ENCODE assay signal across 1 cellular context in the genomic region with DNA sequence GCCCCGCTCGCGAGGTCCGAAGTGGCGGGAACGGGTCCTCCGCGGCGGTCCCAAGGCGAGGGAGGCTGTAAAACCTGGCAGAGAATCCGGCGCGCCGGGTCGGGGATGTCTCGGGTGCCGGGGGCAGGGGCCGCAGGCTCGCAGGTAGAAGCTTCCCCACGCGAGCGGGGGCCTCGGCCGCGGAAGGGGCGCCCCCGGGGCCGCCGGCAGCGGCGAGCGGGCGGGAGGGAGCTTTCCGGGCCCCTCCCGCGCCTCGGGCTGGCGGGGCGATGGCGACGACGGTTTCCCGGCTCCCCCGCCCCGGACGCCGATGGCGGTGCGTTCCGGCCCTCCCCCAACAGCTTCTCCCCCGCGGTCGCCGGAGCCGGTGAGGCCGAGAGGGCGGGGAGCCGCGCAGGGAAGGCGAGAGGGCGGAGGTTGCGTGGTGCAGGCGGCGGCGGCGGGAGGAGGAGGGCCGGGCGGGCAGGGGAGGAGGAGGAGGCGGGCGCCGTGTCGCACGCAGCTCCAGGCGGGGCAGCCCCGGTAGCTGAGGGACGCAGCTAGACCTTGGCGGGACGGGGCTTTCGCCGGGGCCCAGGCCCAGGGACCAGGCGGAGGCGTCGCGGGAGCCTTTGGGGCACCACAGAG.
TF ChIP-seq lines count a peak whose summit lies in the region.

Gene CUL1, plus strand, starts transcription at position 507 of the 627 bp plus-strand sequence. CDS start 31,220 bp downstream, outside the sequence.

TF ChIP-seq in HepG2, 621 proteins besides CTCF, POLR2A, EP300 and RAD21 (continued from another document and continues in another):
- TF ChIP-seq HHEX (CRISPR knock-in tag; IDR thresholded peaks at IDR 0.05) (no peak), ZNF646 (CRISPR knock-in tag; IDR thresholded peaks at IDR 0.05) (no peak), REL (CRISPR knock-in tag; conservative IDR thresholded peaks at IDR 0.05) (0 out of 2 replicates have a peak, but pooled peaks have one; percentile 29), HDAC2 (CRISPR knock-in tag; IDR thresholded peaks at IDR 0.05) (no peak), ZFP37 (CRISPR knock-in tag; IDR thresholded peaks at IDR 0.05; ENCODE audit: borderline replicate concordance) (no peak), CCAR2 (optimal IDR thresholded peaks at IDR 0.05; ENCODE audit: low read depth, low read length) (no peak), MZF1 (CRISPR knock-in tag; IDR thresholded peaks at IDR 0.05; ENCODE audit: borderline replicate concordance) (no peak), SP1 (IDR thresholded peaks at IDR 0.05) (no peak), SP1 (CRISPR knock-in tag; IDR thresholded peaks at IDR 0.05) (peak; percentile 28; the same call in 1 of the 2 replicates), CAMTA2 (CRISPR knock-in tag; IDR thresholded peaks at IDR 0.05; ENCODE audit: borderline replicate concordance) (no peak), DPF2 (CRISPR knock-in tag; IDR thresholded peaks at IDR 0.05; ENCODE audit: borderline replicate concordance, low read depth) (no peak), GABPB1 (CRISPR knock-in tag; IDR thresholded peaks at IDR 0.05) (peak; percentile 74), ZFX (CRISPR knock-in tag; IDR thresholded peaks at IDR 0.05; ENCODE audit: low read depth) (peak; percentile 52; the same call in 1 of the 2 replicates), RFXAP (CRISPR knock-in tag; IDR thresholded peaks at IDR 0.05; ENCODE audit: borderline replicate concordance) (no peak), HOXA3 (CRISPR knock-in tag; IDR thresholded peaks at IDR 0.05) (peak; percentile 51), ZNF230 (CRISPR knock-in tag; IDR thresholded peaks at IDR 0.05) (no peak), NFE2L2 (IDR thresholded peaks at IDR 0.05; ENCODE audit: low read length) (no peak), ZNF740 (CRISPR knock-in tag; IDR thresholded peaks at IDR 0.05) (no peak), HNF4G (IDR thresholded peaks at IDR 0.05; ENCODE audit: borderline replicate concordance, low read depth, low read length) (peak; percentile 18; the same call in 1 of the 2 replicates), HNF4G (CRISPR knock-in tag; IDR thresholded peaks at IDR 0.05; ENCODE audit: borderline replicate concordance, low read depth) (no peak), ZNF44 (CRISPR knock-in tag; IDR thresholded peaks at IDR 0.05) (no peak), ZNF703 (CRISPR knock-in tag; IDR thresholded peaks at IDR 0.05; ENCODE audit: borderline replicate concordance) (no peak), ZMYM2 (CRISPR knock-in tag; IDR thresholded peaks at IDR 0.05) (no peak), ZNF484 (CRISPR knock-in tag; IDR thresholded peaks at IDR 0.05; ENCODE audit: borderline replicate concordance, low read depth) (no peak), MEF2D (CRISPR knock-in tag; IDR thresholded peaks at IDR 0.05) (no peak), SCMH1 (CRISPR knock-in tag; IDR thresholded peaks at IDR 0.05; ENCODE audit: borderline replicate concordance) (no peak), LRRFIP1 (CRISPR knock-in tag; conservative IDR thresholded peaks at IDR 0.05) (no peak), ZNF670 (CRISPR knock-in tag; IDR thresholded peaks at IDR 0.05; ENCODE audit: borderline replicate concordance) (no peak), NR2C2 (CRISPR knock-in tag; IDR thresholded peaks at IDR 0.05; ENCODE audit: borderline replicate concordance) (no peak), ZSCAN9 (CRISPR knock-in tag; IDR thresholded peaks at IDR 0.05; ENCODE audit: borderline replicate concordance) (peak; percentile 33; the same call in 1 of the 2 replicates), KLF9 (CRISPR knock-in tag; IDR thresholded peaks at IDR 0.05; ENCODE audit: low read depth) (no peak), ZNF17 (CRISPR knock-in tag; IDR thresholded peaks at IDR 0.05) (no peak), EEA1 (CRISPR knock-in tag; IDR thresholded peaks at IDR 0.05; ENCODE audit: borderline replicate concordance) (no peak), HBP1 (CRISPR knock-in tag; IDR thresholded peaks at IDR 0.05; ENCODE audit: low read depth) (0 out of 2 replicates have a peak, but pooled peaks have one; percentile 7), RFXANK (CRISPR knock-in tag; IDR thresholded peaks at IDR 0.05) (no peak), HNF1A (IDR thresholded peaks at IDR 0.05; ENCODE audit: low read depth) (no peak), HNF1A (CRISPR knock-in tag; IDR thresholded peaks at IDR 0.05; ENCODE audit: borderline replicate concordance) (no peak), GLMP (CRISPR knock-in tag; IDR thresholded peaks at IDR 0.05; ENCODE audit: borderline replicate concordance) (no peak)
- TF ChIP-seq, protein P1, sequence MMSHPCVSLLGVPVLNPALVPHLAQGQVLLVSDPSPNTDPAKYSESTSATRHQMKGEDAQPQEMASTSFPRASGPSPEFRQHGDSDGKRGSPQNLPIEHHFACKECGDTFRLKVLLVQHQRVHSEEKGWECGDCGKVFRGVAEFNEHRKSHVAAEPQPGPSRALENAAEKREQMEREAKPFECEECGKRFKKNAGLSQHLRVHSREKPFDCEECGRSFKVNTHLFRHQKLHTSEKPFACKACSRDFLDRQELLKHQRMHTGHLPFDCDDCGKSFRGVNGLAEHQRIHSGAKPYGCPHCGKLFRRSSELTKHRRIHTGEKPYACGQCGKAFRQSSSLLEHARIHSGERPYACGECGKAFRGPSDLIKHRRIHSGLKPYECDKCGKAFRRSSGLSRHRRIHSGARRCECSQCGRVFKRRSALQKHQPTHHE (CRISPR knock-in tag; IDR thresholded peaks at IDR 0.05; ENCODE audit: borderline replicate concordance) = no peak
- TF ChIP-seq, protein P2, sequence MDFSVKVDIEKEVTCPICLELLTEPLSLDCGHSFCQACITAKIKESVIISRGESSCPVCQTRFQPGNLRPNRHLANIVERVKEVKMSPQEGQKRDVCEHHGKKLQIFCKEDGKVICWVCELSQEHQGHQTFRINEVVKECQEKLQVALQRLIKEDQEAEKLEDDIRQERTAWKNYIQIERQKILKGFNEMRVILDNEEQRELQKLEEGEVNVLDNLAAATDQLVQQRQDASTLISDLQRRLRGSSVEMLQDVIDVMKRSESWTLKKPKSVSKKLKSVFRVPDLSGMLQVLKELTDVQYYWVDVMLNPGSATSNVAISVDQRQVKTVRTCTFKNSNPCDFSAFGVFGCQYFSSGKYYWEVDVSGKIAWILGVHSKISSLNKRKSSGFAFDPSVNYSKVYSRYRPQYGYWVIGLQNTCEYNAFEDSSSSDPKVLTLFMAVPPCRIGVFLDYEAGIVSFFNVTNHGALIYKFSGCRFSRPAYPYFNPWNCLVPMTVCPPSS (IDR thresholded peaks at IDR 0.05) = no peak
